In genomic region chr11:33520103-33520502, GRCh38 we compare ENCODE assay signal across 23 cellular contexts.
"Had no signal": no experiment of that assay in that cellular context is flagged by ENCODE, and none has a peak within 500 bp of the region (broad histone marks: within the 10 kb centered on the region; RNA-seq: fewer than 3 reads in every experiment).

No MANE protein-coding gene starts in this region.

- DNase-seq: effector memory CD8-positive, alpha-beta T cell; gastrocnemius medialis; heart right ventricle; hypothalamus; islet precursor cell; mammary epithelial cell; naive thymus-derived CD4-positive, alpha-beta T cell; nephron progenitor cell; psoas muscle; retina; spleen; stimulated activated CD4-positive, alpha-beta T cell treated with anti-CD3 and anti-CD28 coated beads, Interleukin-15, amount 100 ng/mL, for 24 hours; stimulated activated CD4-positive, alpha-beta T cell treated with anti-CD3 and anti-CD28 coated beads, Interleukin-1b, Interleukin-23, amount 100 ng/mL, for 48 hours; stimulated activated CD4-positive, alpha-beta T cell treated with anti-CD3 and anti-CD28 coated beads, Interleukin-4, amount 100 ng/mL, for 24 hours; tibial artery; upper lobe of right lung had no signal

- H3K4me1 ChIP-seq: esophagus muscularis mucosa, gastrocnemius medialis, heart right ventricle, parathyroid adenoma, psoas muscle, spleen, tibial artery, upper lobe of right lung, vagina had no signal

- H3K4me3 ChIP-seq: esophagus muscularis mucosa, gastrocnemius medialis, heart right ventricle, psoas muscle, spleen, tibial artery, upper lobe of right lung, vagina had no signal

- H3K9me3 ChIP-seq: esophagus muscularis mucosa, gastrocnemius medialis, heart right ventricle, psoas muscle, spleen, tibial artery, upper lobe of right lung, vagina had no signal

- H3K27ac ChIP-seq: epithelial cell of prostate, esophagus muscularis mucosa, gastrocnemius medialis, heart right ventricle, parathyroid adenoma, psoas muscle, spleen, tibial artery, upper lobe of right lung, vagina had no signal

- H3K27me3 ChIP-seq: gastrocnemius medialis, tibial artery, upper lobe of right lung, vagina had no signal

- H3K36me3 ChIP-seq: esophagus muscularis mucosa, gastrocnemius medialis, heart right ventricle, spleen, tibial artery, upper lobe of right lung, vagina had no signal

- ATAC-seq: effector memory CD8-positive, alpha-beta T cell; gastrocnemius medialis; heart right ventricle; left lobe of liver; naive thymus-derived CD4-positive, alpha-beta T cell; psoas muscle; sciatic nerve; stimulated activated memory B cell treated with anti-CD40 and anti-IgM and Interleukin-4, amounts not matched to agents 10 μg/mL and 1 μg/mL and 100 μg/mL, for 72 hours; upper lobe of right lung had no signal

- H2AFZ ChIP-seq: parathyroid adenoma had no signal

- H3K9ac ChIP-seq: parathyroid adenoma had no signal
